Comparison of ENCODE assay signal across 28 cellular contexts in genomic region chr6:151501511-151502136, GRCh38. TPM values are rescaled to one million over a fixed set of nuclear protein-coding genes. Genes with fewer than 3 reads are reported as not detected.
"Had no signal": no experiment of that assay in that cellular context is flagged by ENCODE, and none has a peak within 500 bp of the region (broad histone marks: within the 10 kb centered on the region; RNA-seq: fewer than 3 reads in every experiment).

No MANE protein-coding gene starts in this region.

- H3K27me3 ChIP-seq: breast epithelium, gastroesophageal sphincter, hepatocyte, right atrium auricular region, suprapubic skin, tibial artery, upper lobe of right lung had no signal

- H3K36me3 ChIP-seq: breast epithelium, gastroesophageal sphincter, right atrium auricular region, suprapubic skin, tibial artery, upper lobe of right lung, WERI-Rb-1 had no signal

- DNase-seq: activated CD4-positive, alpha-beta T cell treated with anti-CD3 and anti-CD28 coated beads for 48 hours; activated CD4-positive, alpha-beta T cell treated with anti-CD3 and anti-CD28 coated beads, Interleukin-2, amount 50 U/mL, for 48 hours; activated CD8-positive, alpha-beta memory T cell treated with anti-CD3 and anti-CD28 coated beads for 24 hours; activated effector memory CD4-positive, alpha-beta T cell treated with anti-CD3 and anti-CD28 coated beads, Interleukin-2, amount 50 U/mL, for 16 hours; activated naive CD4-positive, alpha-beta T cell treated with anti-CD3 and anti-CD28 coated beads for 36 hours; amygdala; effector memory CD4-positive, alpha-beta T cell; left cardiac atrium; midbrain; naive thymus-derived CD8-positive, alpha-beta T cell; occipital lobe; stimulated activated CD4-positive, alpha-beta T cell treated with anti-CD3 and anti-CD28 coated beads, Interleukin-15, amount 100 ng/mL, for 24 hours; stimulated activated CD4-positive, alpha-beta T cell treated with anti-CD3 and anti-CD28 coated beads, Interleukin-2, amount 100 ng/mL, for 24 hours; stimulated activated naive B cell treated with anti-CD40 and anti-IgM and Interleukin-4, amounts not matched to agents 10 μg/mL and 1 μg/mL and 100 μg/mL, for 72 hours; tibial artery; upper lobe of right lung; WERI-Rb-1 had no signal

- H3K4me2 ChIP-seq: hepatocyte had no signal

- H3K9me3 ChIP-seq: breast epithelium, gastroesophageal sphincter, right atrium auricular region, suprapubic skin, tibial artery, upper lobe of right lung had no signal

- H3K4me1 ChIP-seq: breast epithelium, gastroesophageal sphincter, right atrium auricular region, suprapubic skin, tibial artery, upper lobe of right lung had no signal

- H2AFZ ChIP-seq: hepatocyte had no signal

- FAIRE-seq: colon, keratinocyte, TTC549 had no signal

- ATAC-seq: activated CD4-positive, CD25-positive, alpha-beta regulatory T cell treated with anti-CD3 and anti-CD28 coated beads, Interleukin-2, amount 50 U/mL, for 24 hours; gastroesophageal sphincter; naive thymus-derived CD8-positive, alpha-beta T cell; stimulated activated naive B cell treated with anti-CD40 and anti-IgM and Interleukin-4, amounts not matched to agents 10 μg/mL and 1 μg/mL and 100 μg/mL, for 72 hours had no signal

- H3K27ac ChIP-seq: breast epithelium, gastroesophageal sphincter, suprapubic skin, tibial artery, upper lobe of right lung, WERI-Rb-1 had no signal

- H3K4me3 ChIP-seq: breast epithelium, gastroesophageal sphincter, hepatocyte, right atrium auricular region, suprapubic skin, tibial artery, upper lobe of right lung had no signal

RNA-seq across cellular contexts. Expression of gene CCDC170, which starts 7.8 kb away (rescaled TPM):
- total RNA-seq: activated naive CD4-positive, alpha-beta T cell treated with anti-CD3 and anti-CD28 coated beads for 36 hours; activated T-helper 1 cell treated with anti-CD3 and anti-CD28 coated beads, Interleukin-12 subunit alpha, Interleukin-12 subunit beta, Interleukin-2, Interleukin-4 antibody, amounts not matched to agents 30 ng/mL and 10 ng/mL and 1 ng/mL, durations not matched to agents 14 hours and 24 hours and 36 hours; naive thymus-derived CD8-positive, alpha-beta T cell; T-helper 1 cell treated with Interleukin-12 subunit alpha and Interleukin-12 subunit beta and Interleukin-4 antibody, amounts not matched to agents 30 ng/mL and 1 ng/mL, for 36 hours had no signal
